Comparison of ENCODE assay signal across 8 cellular contexts in the genomic region with DNA sequence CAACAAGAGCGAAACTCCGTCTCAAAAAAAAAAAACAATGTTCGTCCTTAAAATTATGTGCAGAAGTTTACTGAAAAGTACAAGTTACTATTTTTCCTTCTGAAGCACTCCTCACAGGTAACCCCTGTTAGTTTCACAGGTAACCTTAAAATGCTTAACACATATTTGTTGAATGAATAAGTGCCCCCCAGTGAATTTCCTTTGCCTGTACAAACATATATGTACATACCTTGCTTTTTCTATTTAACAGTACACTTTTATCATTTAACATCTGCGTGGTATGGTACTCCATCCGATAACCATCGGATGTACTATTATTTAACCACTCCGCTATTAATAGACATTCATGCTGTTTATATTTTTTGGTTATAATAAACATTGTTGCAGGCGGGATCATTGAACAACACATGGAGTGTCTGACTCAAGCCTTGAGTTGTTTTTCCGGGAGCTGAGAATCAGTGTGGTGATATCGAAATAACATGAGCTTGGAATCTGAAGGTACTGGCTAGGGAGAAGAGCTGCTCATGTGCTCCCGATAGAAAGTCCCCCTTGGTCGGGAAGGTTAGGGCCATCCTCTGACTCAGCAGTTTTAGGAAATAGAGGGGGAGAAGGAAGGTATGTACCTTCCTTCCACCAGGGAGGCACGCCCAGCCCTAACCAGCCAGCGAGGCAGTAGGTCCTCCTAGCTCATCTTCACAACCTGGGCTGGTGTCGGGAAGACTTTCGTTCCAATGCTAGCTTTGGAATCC. TPM values are rescaled to one million over a fixed set of nuclear protein-coding genes. Genes with fewer than 3 reads are reported as not detected.
DNase-seq lines count a peak whose midpoint lies in the region; TF ChIP-seq lines count a peak whose summit lies in the region.

No MANE protein-coding gene starts in this region.

- H3K4me2 ChIP-seq in smooth muscle cell, result peak overlapping the region; percentile 89

- peak overlapping the region; percentile 85 for H3K27ac Mint-ChIP-seq in activated naive CD4-positive, alpha-beta T cell treated with anti-CD3 and anti-CD28 coated beads for 36 hours

- peaks cover 27% of the 10 kb centered on the region for H3K36me3 ChIP-seq in WERI-Rb-1
- H3K36me3 ChIP-seq in smooth muscle cell (ENCODE audit: low read depth), result no peaks in the 10 kb centered on the region

- no peak for TF ChIP-seq CTCF in WERI-Rb-1 (IDR thresholded peaks at IDR 0.05; ENCODE audit: low read depth, low read length)
- TF ChIP-seq CTCF in smooth muscle cell (IDR thresholded peaks at IDR 0.05; ENCODE audit: borderline replicate concordance, insufficient read depth, poor library complexity, severe bottlenecking), result no peak

- peak overlapping the region; percentile 57 for H3K4me3 ChIP-seq in WERI-Rb-1 (ENCODE audit: low read depth, low read length)
- peak overlapping the region; percentile 72 for H3K4me3 ChIP-seq in smooth muscle cell

- peaks cover 26% of the 10 kb centered on the region for H3K4me1 ChIP-seq in smooth muscle cell (ENCODE audit: low read depth)

- H3K9me3 ChIP-seq in WERI-Rb-1 (ENCODE audit: severe bottlenecking) (no peaks in the 10 kb centered on the region), smooth muscle cell (replicated peaks; ENCODE audit: low read depth) (no peaks in the 10 kb centered on the region)

- intact Hi-C loops in activated naive CD4-positive, alpha-beta T cell treated with anti-CD3 and anti-CD28 coated beads for 36 hours (cut with micrococcal nuclease), result loop anchor here (2.0 to 5.0 kb wide), 5 partner anchors 129 to 443 kb away; partner anchors contain the start of genes BICDL1, COX6A1 and RNU4-1

- CTCF ChIA-PET in activated naive CD4-positive, alpha-beta T cell treated with anti-CD3 and anti-CD28 coated beads for 36 hours (lab: Charles Lee), result interaction anchor here (0.5 to 1.3 kb wide), 3 partner anchors 31 to 349 kb away, joined by 3 to 4 read pairs (median 3); no protein-coding TSS in a partner anchor

- H3F3A ChIP-seq in smooth muscle cell (ENCODE audit: low read depth), result peaks cover 16% of the 10 kb centered on the region

- H3K4me1 Mint-ChIP-seq in activated naive CD4-positive, alpha-beta T cell treated with anti-CD3 and anti-CD28 coated beads for 36 hours (ENCODE audit: low read depth), result peaks cover 67% of the 10 kb centered on the region

- H3K9me3 Mint-ChIP-seq in activated naive CD4-positive, alpha-beta T cell treated with anti-CD3 and anti-CD28 coated beads for 36 hours, result no peaks in the 10 kb centered on the region

- H3K27me3 Mint-ChIP-seq in activated naive CD4-positive, alpha-beta T cell treated with anti-CD3 and anti-CD28 coated beads for 36 hours (ENCODE audit: low read depth), result no peaks in the 10 kb centered on the region

- 20% methylated on average over 16 of the region's 16 CpGs for WGBS in smooth muscle cell (ENCODE audit: low lambda C conversion rate)

- H2AFZ ChIP-seq in smooth muscle cell (ENCODE audit: low read depth), result no peak overlapping the region

- H3K27ac ChIP-seq in WERI-Rb-1, result no peak overlapping the region
- H3K27ac ChIP-seq in smooth muscle cell (ENCODE audit: low read depth), result peak overlapping the region; percentile 76

- H3K27me3 ChIP-seq in WERI-Rb-1 (ENCODE audit: insufficient read depth, low read depth, severe bottlenecking) (no peaks in the 10 kb centered on the region), smooth muscle cell (ENCODE audit: low read depth) (no peaks in the 10 kb centered on the region)

- peaks cover 34% of the 10 kb centered on the region for H4K20me1 ChIP-seq in smooth muscle cell (ENCODE audit: low read depth)

- peaks cover 31% of the 10 kb centered on the region for H3K79me2 ChIP-seq in smooth muscle cell (ENCODE audit: low read depth)

- H3K36me3 Mint-ChIP-seq in activated naive CD4-positive, alpha-beta T cell treated with anti-CD3 and anti-CD28 coated beads for 36 hours (ENCODE audit: low read depth), result peaks cover 13% of the 10 kb centered on the region

- H3K4me3 Mint-ChIP-seq in activated naive CD4-positive, alpha-beta T cell treated with anti-CD3 and anti-CD28 coated beads for 36 hours, result peak overlapping the region; percentile 81

- peak overlapping the region; percentile 62 for H3K9ac ChIP-seq in smooth muscle cell (ENCODE audit: low read depth)

- DNase-seq in activated naive CD4-positive, alpha-beta T cell treated with anti-CD3 and anti-CD28 coated beads for 36 hours, result no peak
- DNase-seq in activated naive CD4-positive, alpha-beta T cell treated with Interleukin-2 at 50 U/mL for 16 hours, result no peak
- DNase-seq in WERI-Rb-1, result no peak
- DNase-seq in hepatic stellate cell (ENCODE audit: low spot score), result peak; percentile 61
- DNase-seq in smooth muscle cell (lab: John Stamatoyannopoulos, UW; ENCODE audit: unreplicated experiment), result no peak
- no peak for DNase-seq in NCI-H2081 treated with DMSO at 0.1 percent for 48 hours (lab: John Stamatoyannopoulos, UW)
- no peak for DNase-seq in OCI-M1 (lab: John Stamatoyannopoulos, UW)
- no peak for DNase-seq in DMS153 treated with DMSO at 0.1 percent for 48 hours (lab: John Stamatoyannopoulos, UW; ENCODE audit: unreplicated experiment)

RNA-seq across cellular contexts. Expression of gene RAB35, which starts 1.6 kb away (rescaled TPM):
- 10 to 100 TPM; 41.3 to 45.7 TPM for total RNA-seq in activated naive CD4-positive, alpha-beta T cell treated with anti-CD3 and anti-CD28 coated beads for 36 hours
- total RNA-seq in smooth muscle cell, result 17.9 and 19.3 TPM in 2 replicates
- polyA plus RNA-seq in smooth muscle cell, result 19.1 and 21.9 TPM in 2 replicates
